ENCODE assay signal across 8 cellular contexts in the genomic region with DNA sequence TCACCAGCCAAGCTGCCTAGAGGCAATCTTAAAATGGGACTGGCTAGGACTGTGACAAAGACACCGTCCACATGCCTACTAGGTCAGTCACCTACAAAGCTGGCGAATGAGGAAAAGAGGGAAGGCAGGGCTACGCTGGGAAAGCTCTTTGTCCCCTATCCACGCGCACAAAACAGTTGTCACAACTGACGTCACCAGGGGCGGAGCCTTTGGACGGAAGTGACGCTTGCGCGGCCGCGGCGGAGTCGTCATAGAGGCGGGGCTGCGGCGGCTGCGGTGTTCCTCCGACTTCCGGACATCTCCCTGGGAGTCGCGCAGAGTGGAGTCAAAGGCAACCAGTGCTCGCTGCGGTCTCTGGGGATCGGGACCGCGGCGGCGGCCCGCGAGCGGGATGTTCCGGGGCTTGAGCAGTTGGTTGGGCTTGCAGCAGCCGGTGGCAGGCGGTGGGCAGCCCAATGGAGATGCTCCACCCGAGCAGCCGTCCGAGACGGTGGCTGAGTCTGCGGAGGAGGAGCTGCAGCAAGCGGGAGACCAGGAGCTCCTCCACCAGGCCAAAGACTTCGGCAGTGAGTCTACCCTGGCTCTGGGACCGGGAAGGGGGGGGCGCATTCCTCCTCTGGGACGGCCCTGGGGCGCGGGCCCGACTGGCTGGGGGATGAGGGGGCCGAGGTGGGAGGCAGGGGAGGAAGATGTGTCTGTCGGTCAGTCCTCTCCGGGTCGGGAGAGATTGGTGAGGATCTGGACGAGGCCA. TPM values are rescaled to one million over a fixed set of nuclear protein-coding genes. Genes with fewer than 3 reads are reported as not detected.
DNase-seq lines count a peak whose midpoint lies in the region; ATAC-seq and TF ChIP-seq lines count a peak whose summit lies in the region.

A gene with protein sequence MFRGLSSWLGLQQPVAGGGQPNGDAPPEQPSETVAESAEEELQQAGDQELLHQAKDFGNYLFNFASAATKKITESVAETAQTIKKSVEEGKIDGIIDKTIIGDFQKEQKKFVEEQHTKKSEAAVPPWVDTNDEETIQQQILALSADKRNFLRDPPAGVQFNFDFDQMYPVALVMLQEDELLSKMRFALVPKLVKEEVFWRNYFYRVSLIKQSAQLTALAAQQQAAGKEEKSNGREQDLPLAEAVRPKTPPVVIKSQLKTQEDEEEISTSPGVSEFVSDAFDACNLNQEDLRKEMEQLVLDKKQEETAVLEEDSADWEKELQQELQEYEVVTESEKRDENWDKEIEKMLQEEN (plus strand): TSS at position 279 of the 751 bp plus-strand sequence. CDS start 113 bp downstream, at position 392.

- H3K27me3 Mint-ChIP-seq in natural killer cell treated with Interleukin-12 subunit alpha and Interleukin-12 subunit beta and Interleukin-15 and Interleukin-18, amount 100 ng/mL, for 72 hours = no peaks in the 10 kb centered on the region

- H3K9me3 Mint-ChIP-seq in natural killer cell treated with Interleukin-12 subunit alpha and Interleukin-12 subunit beta and Interleukin-15 and Interleukin-18, amount 100 ng/mL, for 72 hours = no peaks in the 10 kb centered on the region

- H3K4me1 Mint-ChIP-seq in natural killer cell treated with Interleukin-12 subunit alpha and Interleukin-12 subunit beta and Interleukin-15 and Interleukin-18, amount 100 ng/mL, for 72 hours (ENCODE audit: low read depth in 2 of 2) = peaks cover 8 to 35% of the 10 kb centered on the region in 2 donors

- H3K4me3 ChIP-seq in H7 (ENCODE audit: insufficient read depth, low read depth, low read length) = peak within 1 kb of the TSS; percentile 96
- H3K4me3 ChIP-seq in fibroblast of pulmonary artery (replicated peaks; ENCODE audit: low read depth, low read length) = peak within 1 kb of the TSS; percentile 67

- H3K27me3 ChIP-seq in H7 (ENCODE audit: control insufficient read depth, insufficient read depth, low read length) = no peaks in the 10 kb centered on the region

- no peaks in the 10 kb centered on the region; the same call in 1 of the 2 replicates for H3K36me3 ChIP-seq in H7 (replicated peaks; ENCODE audit: control insufficient read depth, insufficient read depth, low read length)

- no peak for TF ChIP-seq CTCF in fibroblast of pulmonary artery (IDR thresholded peaks at IDR 0.05; ENCODE audit: low read length, missing control alignments)

- no peaks in the 10 kb centered on the region for H3K36me3 Mint-ChIP-seq in natural killer cell treated with Interleukin-12 subunit alpha and Interleukin-12 subunit beta and Interleukin-15 and Interleukin-18, amount 100 ng/mL, for 72 hours

- peak within 1 kb of the TSS; percentile 89 to 98 for H3K27ac Mint-ChIP-seq in natural killer cell treated with Interleukin-12 subunit alpha and Interleukin-12 subunit beta and Interleukin-15 and Interleukin-18, amount 100 ng/mL, for 72 hours

- peak; percentile 99 for DNase-seq in ELF-1 (ENCODE audit: low read depth, low spot score)
- DNase-seq in H7 = peak; percentile 93
- DNase-seq in M059J (ENCODE audit: low read depth) = peak; percentile 98
- peak; percentile 84 to 85 for DNase-seq in SHP77 (lab: John Stamatoyannopoulos, UW)
- DNase-seq in activated effector memory CD4-positive, alpha-beta T cell treated with Interleukin-2 at 50 U/mL for 16 hours = peak; percentile 83
- DNase-seq in fibroblast of pulmonary artery (ENCODE audit: low read depth) = peak; percentile 98
- peak; percentile 98 for DNase-seq in natural killer cell treated with Interleukin-12 subunit alpha and Interleukin-12 subunit beta and Interleukin-15 and Interleukin-18, amount 100 ng/mL, for 72 hours (ENCODE audit: low spot score)
- DNase-seq in stimulated activated naive CD8-positive, alpha-beta T cell treated with anti-CD3 and anti-CD28 coated beads, Interleukin-15, Interleukin-2, amounts not matched to agents 100 U/mL and 50 U/mL, for 24 hours = peak; percentile 91

- ATAC-seq in natural killer cell treated with Interleukin-12 subunit alpha and Interleukin-12 subunit beta and Interleukin-15 and Interleukin-18, amount 100 ng/mL, for 72 hours = peak; percentile 100
- ATAC-seq in stimulated activated naive CD8-positive, alpha-beta T cell treated with anti-CD3 and anti-CD28 coated beads, Interleukin-15, Interleukin-2, amounts not matched to agents 100 U/mL and 50 U/mL, for 24 hours = peak; percentile 96

- peak within 1 kb of the TSS; percentile 93 for H3K4me3 Mint-ChIP-seq in natural killer cell treated with Interleukin-12 subunit alpha and Interleukin-12 subunit beta and Interleukin-15 and Interleukin-18, amount 100 ng/mL, for 72 hours

RNA-seq across cellular contexts. Expression of the gene that starts here (rescaled TPM):
- 21.7 and 28.5 TPM in 2 replicates for total RNA-seq in H7 (2014; rRNA removed; shearing (Covaris generic))
- total RNA-seq in M059J (2014; rRNA removed; shearing (Covaris generic)) = 26.8 and 34.8 TPM in 2 replicates
- 10 to 100 TPM; 12.7 to 22.8 TPM for total RNA-seq in natural killer cell treated with Interleukin-12 subunit alpha and Interleukin-12 subunit beta and Interleukin-15 and Interleukin-18, amount 100 ng/mL, for 72 hours

Comparison
In these comparisons a context has a peak if more than half of its experiments do, and no peak if none do; other contexts are left out.
1. Peak in every context shown above with its lines: DNase-seq, ATAC-seq and H3K4me3 ChIP-seq.